1 cellular context compared by ENCODE assay signal in the genomic region with DNA sequence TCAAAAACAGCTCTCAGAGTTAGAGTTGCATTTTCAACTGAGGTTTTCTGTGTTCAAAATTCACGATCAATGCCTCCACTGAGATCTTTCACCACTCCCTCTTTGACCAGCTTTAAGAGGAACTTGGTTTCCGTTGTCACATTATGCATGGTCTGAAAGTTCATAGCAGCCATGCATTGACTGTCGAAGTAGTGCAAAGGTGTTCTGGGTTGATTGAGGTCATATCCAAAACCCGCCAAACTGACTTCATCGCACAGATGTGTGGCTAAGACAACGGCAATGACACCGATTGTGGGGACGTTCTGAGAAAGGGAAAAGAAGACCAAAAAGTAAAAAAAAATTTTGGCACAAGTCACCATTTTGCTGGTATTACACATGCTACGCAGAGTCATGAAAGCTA.
A peak's percentile ranks its signal among the peaks of the same experiment; 100 is the strongest.
TF ChIP-seq lines count a peak whose summit lies in the region.

No MANE protein-coding gene starts in this region.

TF ChIP-seq in K562, 482 proteins besides CTCF, POLR2A, EP300 and RAD21 (continued from another document and continues in another):
- TF ChIP-seq, protein P1, sequence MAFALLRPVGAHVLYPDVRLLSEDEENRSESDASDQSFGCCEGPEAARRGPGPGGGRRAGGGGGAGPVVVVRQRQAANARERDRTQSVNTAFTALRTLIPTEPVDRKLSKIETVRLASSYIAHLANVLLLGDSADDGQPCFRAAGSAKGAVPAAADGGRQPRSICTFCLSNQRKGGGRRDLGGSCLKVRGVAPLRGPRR (CRISPR knock-in tag; IDR thresholded peaks at IDR 0.05): no peak
- TF ChIP-seq ZFPM2 (CRISPR knock-in tag; IDR thresholded peaks at IDR 0.05) (no peak), ZNF778 (CRISPR knock-in tag; IDR thresholded peaks at IDR 0.05) (no peak), SMAD1 (IDR thresholded peaks at IDR 0.05; ENCODE audit: low read depth, low read length, partially characterized antibody) (no peak), JUND (IDR thresholded peaks at IDR 0.05; ENCODE audit: borderline replicate concordance, low read depth, low read length) (no peak), JUND (tag; IDR thresholded peaks at IDR 0.05; ENCODE audit: borderline replicate concordance, low read depth, low read length) (no peak), TCFL5 (CRISPR knock-in tag; conservative IDR thresholded peaks at IDR 0.05) (no peak), SREBF2 (CRISPR knock-in tag; IDR thresholded peaks at IDR 0.05) (no peak), ZNF444 (CRISPR knock-in tag; IDR thresholded peaks at IDR 0.05) (no peak), HLTF (IDR thresholded peaks at IDR 0.05) (no peak), NRF1 (conservative IDR thresholded peaks at IDR 0.05 in 1 of 2, IDR thresholded peaks at IDR 0.05 in 1 of 2) (no peak), TOE1 (IDR thresholded peaks at IDR 0.05; ENCODE audit: borderline replicate concordance) (no peak), TOE1 (CRISPR knock-in tag; IDR thresholded peaks at IDR 0.05; ENCODE audit: borderline replicate concordance, low read depth) (no peak), TBL1XR1 (IDR thresholded peaks at IDR 0.05; ENCODE audit: low read length in 2 of 2) (no peak), HNRNPL (IDR thresholded peaks at IDR 0.05; ENCODE audit: low read depth, low read length) (no peak), ARID1B (IDR thresholded peaks at IDR 0.05) (peak; percentile 69), ZNF184 (CRISPR knock-in tag; IDR thresholded peaks at IDR 0.05) (no peak), ZNF589 (CRISPR knock-in tag; IDR thresholded peaks at IDR 0.05; ENCODE audit: low read depth) (no peak), HNRNPUL1 (IDR thresholded peaks at IDR 0.05; ENCODE audit: low read length) (no peak), ZNF197 (CRISPR knock-in tag; IDR thresholded peaks at IDR 0.05; ENCODE audit: low read depth) (no peak), CBX2 (IDR thresholded peaks at IDR 0.05; ENCODE audit: insufficient read depth, low read length, poor library complexity, severe bottlenecking) (no peak), TCF3 (CRISPR knock-in tag; IDR thresholded peaks at IDR 0.05) (peak; percentile 66), SMARCA4 (IDR thresholded peaks at IDR 0.05) (no peak), POLR3A (IDR thresholded peaks at IDR 0.05; ENCODE audit: borderline replicate concordance, extremely low read depth, insufficient read depth, insufficient read length) (no peak), CBFA2T2 (conservative IDR thresholded peaks at IDR 0.05) (peak; percentile 58), SMAD3 (CRISPR knock-in tag; conservative IDR thresholded peaks at IDR 0.05) (no peak), MIER1 (IDR thresholded peaks at IDR 0.05; ENCODE audit: low read depth) (no peak), TAL1 (IDR thresholded peaks at IDR 0.05) (peak; percentile 53; the same call in 1 of the 2 replicates), WHSC1 (IDR thresholded peaks at IDR 0.05; ENCODE audit: low read length) (no peak), FUS (optimal IDR thresholded peaks at IDR 0.05; ENCODE audit: low read depth, low read length) (no peak), ZNF41 (CRISPR knock-in tag; conservative IDR thresholded peaks at IDR 0.05) (no peak), ZBED1 (IDR thresholded peaks at IDR 0.05) (no peak), CXXC5 (CRISPR knock-in tag; IDR thresholded peaks at IDR 0.05) (0 out of 2 replicates have a peak, but pooled peaks have one; percentile 12), TEAD4 (IDR thresholded peaks at IDR 0.05; ENCODE audit: low read length) (peak; percentile 71), TEAD4 (CRISPR knock-in tag; IDR thresholded peaks at IDR 0.05; ENCODE audit: borderline replicate concordance) (no peak), HEY1 (CRISPR knock-in tag; IDR thresholded peaks at IDR 0.05; ENCODE audit: borderline replicate concordance) (no peak), RBBP5 (IDR thresholded peaks at IDR 0.05; ENCODE audit: borderline replicate concordance, insufficient read depth, low read length, poor library complexity, severe bottlenecking) (no peak), EWSR1 (IDR thresholded peaks at IDR 0.05; ENCODE audit: borderline replicate concordance, low read depth, partially characterized antibody) (no peak), SAFB (IDR thresholded peaks at IDR 0.05; ENCODE audit: borderline replicate concordance, low read depth, low read length) (no peak), RBM15 (IDR thresholded peaks at IDR 0.05; ENCODE audit: insufficient read depth, low read length) (no peak), PHF8 (IDR thresholded peaks at IDR 0.05; ENCODE audit: borderline replicate concordance, low read length) (no peak)
- TF ChIP-seq, protein P2, sequence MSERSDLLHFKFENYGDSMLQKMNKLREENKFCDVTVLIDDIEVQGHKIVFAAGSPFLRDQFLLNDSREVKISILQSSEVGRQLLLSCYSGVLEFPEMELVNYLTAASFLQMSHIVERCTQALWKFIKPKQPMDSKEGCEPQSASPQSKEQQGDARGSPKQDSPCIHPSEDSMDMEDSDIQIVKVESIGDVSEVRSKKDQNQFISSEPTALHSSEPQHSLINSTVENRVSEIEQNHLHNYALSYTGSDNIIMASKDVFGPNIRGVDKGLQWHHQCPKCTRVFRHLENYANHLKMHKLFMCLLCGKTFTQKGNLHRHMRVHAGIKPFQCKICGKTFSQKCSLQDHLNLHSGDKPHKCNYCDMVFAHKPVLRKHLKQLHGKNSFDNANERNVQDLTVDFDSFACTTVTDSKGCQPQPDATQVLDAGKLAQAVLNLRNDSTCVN (CRISPR knock-in tag; IDR thresholded peaks at IDR 0.05): no peak
- TF ChIP-seq, protein P3, sequence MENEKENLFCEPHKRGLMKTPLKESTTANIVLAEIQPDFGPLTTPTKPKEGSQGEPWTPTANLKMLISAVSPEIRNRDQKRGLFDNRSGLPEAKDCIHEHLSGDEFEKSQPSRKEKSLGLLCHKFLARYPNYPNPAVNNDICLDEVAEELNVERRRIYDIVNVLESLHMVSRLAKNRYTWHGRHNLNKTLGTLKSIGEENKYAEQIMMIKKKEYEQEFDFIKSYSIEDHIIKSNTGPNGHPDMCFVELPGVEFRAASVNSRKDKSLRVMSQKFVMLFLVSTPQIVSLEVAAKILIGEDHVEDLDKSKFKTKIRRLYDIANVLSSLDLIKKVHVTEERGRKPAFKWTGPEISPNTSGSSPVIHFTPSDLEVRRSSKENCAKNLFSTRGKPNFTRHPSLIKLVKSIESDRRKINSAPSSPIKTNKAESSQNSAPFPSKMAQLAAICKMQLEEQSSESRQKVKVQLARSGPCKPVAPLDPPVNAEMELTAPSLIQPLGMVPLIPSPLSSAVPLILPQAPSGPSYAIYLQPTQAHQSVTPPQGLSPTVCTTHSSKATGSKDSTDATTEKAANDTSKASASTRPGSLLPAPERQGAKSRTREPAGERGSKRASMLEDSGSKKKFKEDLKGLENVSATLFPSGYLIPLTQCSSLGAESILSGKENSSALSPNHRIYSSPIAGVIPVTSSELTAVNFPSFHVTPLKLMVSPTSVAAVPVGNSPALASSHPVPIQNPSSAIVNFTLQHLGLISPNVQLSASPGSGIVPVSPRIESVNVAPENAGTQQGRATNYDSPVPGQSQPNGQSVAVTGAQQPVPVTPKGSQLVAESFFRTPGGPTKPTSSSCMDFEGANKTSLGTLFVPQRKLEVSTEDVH (IDR thresholded peaks at IDR 0.05; ENCODE audit: low read depth, partially characterized antibody): peak; percentile 76
- TF ChIP-seq, protein P4, sequence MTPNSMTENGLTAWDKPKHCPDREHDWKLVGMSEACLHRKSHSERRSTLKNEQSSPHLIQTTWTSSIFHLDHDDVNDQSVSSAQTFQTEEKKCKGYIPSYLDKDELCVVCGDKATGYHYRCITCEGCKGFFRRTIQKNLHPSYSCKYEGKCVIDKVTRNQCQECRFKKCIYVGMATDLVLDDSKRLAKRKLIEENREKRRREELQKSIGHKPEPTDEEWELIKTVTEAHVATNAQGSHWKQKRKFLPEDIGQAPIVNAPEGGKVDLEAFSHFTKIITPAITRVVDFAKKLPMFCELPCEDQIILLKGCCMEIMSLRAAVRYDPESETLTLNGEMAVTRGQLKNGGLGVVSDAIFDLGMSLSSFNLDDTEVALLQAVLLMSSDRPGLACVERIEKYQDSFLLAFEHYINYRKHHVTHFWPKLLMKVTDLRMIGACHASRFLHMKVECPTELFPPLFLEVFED (CRISPR knock-in tag; conservative IDR thresholded peaks at IDR 0.05): no peak
- TF ChIP-seq, protein P5, sequence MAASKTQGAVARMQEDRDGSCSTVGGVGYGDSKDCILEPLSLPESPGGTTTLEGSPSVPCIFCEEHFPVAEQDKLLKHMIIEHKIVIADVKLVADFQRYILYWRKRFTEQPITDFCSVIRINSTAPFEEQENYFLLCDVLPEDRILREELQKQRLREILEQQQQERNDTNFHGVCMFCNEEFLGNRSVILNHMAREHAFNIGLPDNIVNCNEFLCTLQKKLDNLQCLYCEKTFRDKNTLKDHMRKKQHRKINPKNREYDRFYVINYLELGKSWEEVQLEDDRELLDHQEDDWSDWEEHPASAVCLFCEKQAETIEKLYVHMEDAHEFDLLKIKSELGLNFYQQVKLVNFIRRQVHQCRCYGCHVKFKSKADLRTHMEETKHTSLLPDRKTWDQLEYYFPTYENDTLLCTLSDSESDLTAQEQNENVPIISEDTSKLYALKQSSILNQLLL (CRISPR knock-in tag; IDR thresholded peaks at IDR 0.05; ENCODE audit: borderline replicate concordance): no peak
- TF ChIP-seq, protein P6, sequence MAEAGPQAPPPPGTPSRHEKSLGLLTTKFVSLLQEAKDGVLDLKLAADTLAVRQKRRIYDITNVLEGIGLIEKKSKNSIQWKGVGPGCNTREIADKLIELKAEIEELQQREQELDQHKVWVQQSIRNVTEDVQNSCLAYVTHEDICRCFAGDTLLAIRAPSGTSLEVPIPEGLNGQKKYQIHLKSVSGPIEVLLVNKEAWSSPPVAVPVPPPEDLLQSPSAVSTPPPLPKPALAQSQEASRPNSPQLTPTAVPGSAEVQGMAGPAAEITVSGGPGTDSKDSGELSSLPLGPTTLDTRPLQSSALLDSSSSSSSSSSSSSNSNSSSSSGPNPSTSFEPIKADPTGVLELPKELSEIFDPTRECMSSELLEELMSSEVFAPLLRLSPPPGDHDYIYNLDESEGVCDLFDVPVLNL (CRISPR knock-in tag; IDR thresholded peaks at IDR 0.05; ENCODE audit: low read depth): no peak
- TF ChIP-seq, protein P7, sequence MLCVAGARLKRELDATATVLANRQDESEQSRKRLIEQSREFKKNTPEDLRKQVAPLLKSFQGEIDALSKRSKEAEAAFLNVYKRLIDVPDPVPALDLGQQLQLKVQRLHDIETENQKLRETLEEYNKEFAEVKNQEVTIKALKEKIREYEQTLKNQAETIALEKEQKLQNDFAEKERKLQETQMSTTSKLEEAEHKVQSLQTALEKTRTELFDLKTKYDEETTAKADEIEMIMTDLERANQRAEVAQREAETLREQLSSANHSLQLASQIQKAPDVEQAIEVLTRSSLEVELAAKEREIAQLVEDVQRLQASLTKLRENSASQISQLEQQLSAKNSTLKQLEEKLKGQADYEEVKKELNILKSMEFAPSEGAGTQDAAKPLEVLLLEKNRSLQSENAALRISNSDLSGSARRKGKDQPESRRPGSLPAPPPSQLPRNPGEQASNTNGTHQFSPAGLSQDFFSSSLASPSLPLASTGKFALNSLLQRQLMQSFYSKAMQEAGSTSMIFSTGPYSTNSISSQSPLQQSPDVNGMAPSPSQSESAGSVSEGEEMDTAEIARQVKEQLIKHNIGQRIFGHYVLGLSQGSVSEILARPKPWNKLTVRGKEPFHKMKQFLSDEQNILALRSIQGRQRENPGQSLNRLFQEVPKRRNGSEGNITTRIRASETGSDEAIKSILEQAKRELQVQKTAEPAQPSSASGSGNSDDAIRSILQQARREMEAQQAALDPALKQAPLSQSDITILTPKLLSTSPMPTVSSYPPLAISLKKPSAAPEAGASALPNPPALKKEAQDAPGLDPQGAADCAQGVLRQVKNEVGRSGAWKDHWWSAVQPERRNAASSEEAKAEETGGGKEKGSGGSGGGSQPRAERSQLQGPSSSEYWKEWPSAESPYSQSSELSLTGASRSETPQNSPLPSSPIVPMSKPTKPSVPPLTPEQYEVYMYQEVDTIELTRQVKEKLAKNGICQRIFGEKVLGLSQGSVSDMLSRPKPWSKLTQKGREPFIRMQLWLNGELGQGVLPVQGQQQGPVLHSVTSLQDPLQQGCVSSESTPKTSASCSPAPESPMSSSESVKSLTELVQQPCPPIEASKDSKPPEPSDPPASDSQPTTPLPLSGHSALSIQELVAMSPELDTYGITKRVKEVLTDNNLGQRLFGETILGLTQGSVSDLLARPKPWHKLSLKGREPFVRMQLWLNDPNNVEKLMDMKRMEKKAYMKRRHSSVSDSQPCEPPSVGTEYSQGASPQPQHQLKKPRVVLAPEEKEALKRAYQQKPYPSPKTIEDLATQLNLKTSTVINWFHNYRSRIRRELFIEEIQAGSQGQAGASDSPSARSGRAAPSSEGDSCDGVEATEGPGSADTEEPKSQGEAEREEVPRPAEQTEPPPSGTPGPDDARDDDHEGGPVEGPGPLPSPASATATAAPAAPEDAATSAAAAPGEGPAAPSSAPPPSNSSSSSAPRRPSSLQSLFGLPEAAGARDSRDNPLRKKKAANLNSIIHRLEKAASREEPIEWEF (CRISPR knock-in tag; IDR thresholded peaks at IDR 0.05): no peak
- TF ChIP-seq, protein P8, sequence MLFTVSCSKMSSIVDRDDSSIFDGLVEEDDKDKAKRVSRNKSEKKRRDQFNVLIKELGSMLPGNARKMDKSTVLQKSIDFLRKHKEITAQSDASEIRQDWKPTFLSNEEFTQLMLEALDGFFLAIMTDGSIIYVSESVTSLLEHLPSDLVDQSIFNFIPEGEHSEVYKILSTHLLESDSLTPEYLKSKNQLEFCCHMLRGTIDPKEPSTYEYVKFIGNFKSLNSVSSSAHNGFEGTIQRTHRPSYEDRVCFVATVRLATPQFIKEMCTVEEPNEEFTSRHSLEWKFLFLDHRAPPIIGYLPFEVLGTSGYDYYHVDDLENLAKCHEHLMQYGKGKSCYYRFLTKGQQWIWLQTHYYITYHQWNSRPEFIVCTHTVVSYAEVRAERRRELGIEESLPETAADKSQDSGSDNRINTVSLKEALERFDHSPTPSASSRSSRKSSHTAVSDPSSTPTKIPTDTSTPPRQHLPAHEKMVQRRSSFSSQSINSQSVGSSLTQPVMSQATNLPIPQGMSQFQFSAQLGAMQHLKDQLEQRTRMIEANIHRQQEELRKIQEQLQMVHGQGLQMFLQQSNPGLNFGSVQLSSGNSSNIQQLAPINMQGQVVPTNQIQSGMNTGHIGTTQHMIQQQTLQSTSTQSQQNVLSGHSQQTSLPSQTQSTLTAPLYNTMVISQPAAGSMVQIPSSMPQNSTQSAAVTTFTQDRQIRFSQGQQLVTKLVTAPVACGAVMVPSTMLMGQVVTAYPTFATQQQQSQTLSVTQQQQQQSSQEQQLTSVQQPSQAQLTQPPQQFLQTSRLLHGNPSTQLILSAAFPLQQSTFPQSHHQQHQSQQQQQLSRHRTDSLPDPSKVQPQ (CRISPR knock-in tag; IDR thresholded peaks at IDR 0.05; ENCODE audit: borderline replicate concordance): no peak
- TF ChIP-seq, protein P9, sequence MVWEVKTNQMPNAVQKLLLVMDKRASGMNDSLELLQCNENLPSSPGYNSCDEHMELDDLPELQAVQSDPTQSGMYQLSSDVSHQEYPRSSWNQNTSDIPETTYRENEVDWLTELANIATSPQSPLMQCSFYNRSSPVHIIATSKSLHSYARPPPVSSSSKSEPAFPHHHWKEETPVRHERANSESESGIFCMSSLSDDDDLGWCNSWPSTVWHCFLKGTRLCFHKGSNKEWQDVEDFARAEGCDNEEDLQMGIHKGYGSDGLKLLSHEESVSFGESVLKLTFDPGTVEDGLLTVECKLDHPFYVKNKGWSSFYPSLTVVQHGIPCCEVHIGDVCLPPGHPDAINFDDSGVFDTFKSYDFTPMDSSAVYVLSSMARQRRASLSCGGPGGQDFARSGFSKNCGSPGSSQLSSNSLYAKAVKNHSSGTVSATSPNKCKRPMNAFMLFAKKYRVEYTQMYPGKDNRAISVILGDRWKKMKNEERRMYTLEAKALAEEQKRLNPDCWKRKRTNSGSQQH (CRISPR knock-in tag; IDR thresholded peaks at IDR 0.05): no peak
